8 cellular contexts compared by ENCODE assay signal in genomic region chr3:41199866-41200668, GRCh38. TPM values are rescaled to one million over a fixed set of nuclear protein-coding genes. Genes with fewer than 3 reads are reported as not detected.
DNase-seq lines count a peak whose midpoint lies in the region; ATAC-seq and TF ChIP-seq lines count a peak whose summit lies in the region.

No MANE protein-coding gene starts in this region.

- TF ChIP-seq POLR2A in esophagus muscularis mucosa (IDR thresholded peaks at IDR 0.05; ENCODE audit: low read depth) (no peak), thyroid gland (IDR thresholded peaks at IDR 0.05) (no peak)

- WGBS in esophagus muscularis mucosa: under 1% methylated on average over 18 of the region's 40 CpGs
- 0 to 2% methylated on average over 18 to 24 of the region's 40 CpGs for WGBS in thyroid gland, 2 donors

- H3K27me3 ChIP-seq in MG63 (no peaks in the 10 kb centered on the region), esophagus muscularis mucosa (no peaks in the 10 kb centered on the region), thyroid gland (no peaks in the 10 kb centered on the region)

- no peaks in the 10 kb centered on the region for H3K9me3 Mint-ChIP-seq in activated T-cell treated with anti-CD3 and anti-CD28 coated beads, Interleukin-2, amount 50 U/mL, for 24 hours

- H3K36me3 ChIP-seq in MG63 (no peaks in the 10 kb centered on the region), esophagus muscularis mucosa (no peaks in the 10 kb centered on the region), thyroid gland (no peaks in the 10 kb centered on the region)

- peak overlapping the region; percentile 99 for H3K27ac ChIP-seq in C4-2B
- H3K27ac ChIP-seq in esophagus muscularis mucosa (replicated peaks in 1 of 4): peak overlapping the region; percentile 98 to 99 (median 98)
- peak overlapping the region; percentile 99 for H3K27ac ChIP-seq in thyroid gland

- intact Hi-C loops in esophagus muscularis mucosa (cut with DNase I) (loop anchor here (5.0 to 10.0 kb wide), 3 partner anchors 228 to 885 kb away; no protein-coding TSS in a partner anchor), thyroid gland (cut with DNase I) (loop anchor here (10.0 kb wide), 1 partner anchor 615 kb away; no protein-coding TSS in a partner anchor)

- TF ChIP-seq CTCF in C4-2B (conservative IDR thresholded peaks at IDR 0.05): no peak
- TF ChIP-seq CTCF in esophagus muscularis mucosa (IDR thresholded peaks at IDR 0.05): peak in 1 of 3 experiments; percentile 8
- TF ChIP-seq CTCF in thyroid gland (IDR thresholded peaks at IDR 0.05): no peak

- DNase-seq in MG63 (peak; percentile 21), esophagus muscularis mucosa (ENCODE audit: extremely low spot score) (no peak), myocyte (ENCODE audit: low read depth) (peak; percentile 55), thyroid gland (peak; percentile 38 to 45), NCI-H446 (lab: John Stamatoyannopoulos, UW) (no peak)
- no peak for DNase-seq in activated T-cell treated with anti-CD3 and anti-CD28 coated beads, Interleukin-2, amount 50 U/mL, for 24 hours

- no peak for TF ChIP-seq EP300 in esophagus muscularis mucosa (IDR thresholded peaks at IDR 0.05)

- H3K4me1 ChIP-seq in esophagus muscularis mucosa (peaks cover 36 to 53% (median 46%) of the 10 kb centered on the region in 4 donors), thyroid gland (peaks cover 26 to 32% of the 10 kb centered on the region in 2 donors)

- H3K4me3 ChIP-seq in MG63: peak overlapping the region; percentile 81
- H3K4me3 ChIP-seq in esophagus muscularis mucosa: peak overlapping the region; percentile 91 to 98 (median 96)
- peak overlapping the region; percentile 93 to 97 (median 96) for H3K4me3 ChIP-seq in thyroid gland (replicated peaks in 1 of 3)

- peak overlapping the region; percentile 92 for H3K27ac Mint-ChIP-seq in activated T-cell treated with anti-CD3 and anti-CD28 coated beads, Interleukin-2, amount 50 U/mL, for 24 hours

- peaks cover 41% of the 10 kb centered on the region for H3K36me3 Mint-ChIP-seq in activated T-cell treated with anti-CD3 and anti-CD28 coated beads, Interleukin-2, amount 50 U/mL, for 24 hours (ENCODE audit: low read depth)

- H3K9me3 ChIP-seq in MG63 (no peaks in the 10 kb centered on the region), esophagus muscularis mucosa (no peaks in the 10 kb centered on the region), thyroid gland (no peaks in the 10 kb centered on the region)

- H3K4me1 Mint-ChIP-seq in activated T-cell treated with anti-CD3 and anti-CD28 coated beads, Interleukin-2, amount 50 U/mL, for 24 hours (ENCODE audit: low read depth): peaks cover 47% of the 10 kb centered on the region

- H3K4me3 Mint-ChIP-seq in activated T-cell treated with anti-CD3 and anti-CD28 coated beads, Interleukin-2, amount 50 U/mL, for 24 hours: peak overlapping the region; percentile 86

- H3K27me3 Mint-ChIP-seq in activated T-cell treated with anti-CD3 and anti-CD28 coated beads, Interleukin-2, amount 50 U/mL, for 24 hours: peaks cover 19% of the 10 kb centered on the region

- peak; percentile 13 for ATAC-seq in GM21528 (IDR thresholded peaks at IDR 0.05; ENCODE audit: low FRiP score, unreplicated experiment)

RNA-seq across cellular contexts. Expression of gene CTNNB1, which starts 0.8 kb away (rescaled TPM):
- total RNA-seq in MG63 (2014; rRNA removed; shearing (Covaris generic); ENCODE audit: low replicate concordance): 129 and 147 TPM in 2 replicates
- total RNA-seq in esophagus muscularis mucosa: 100 to 1,000 TPM; 340 to 406 (median 367) TPM
- total RNA-seq in myocyte: 430 and 490 TPM in 2 replicates
- 361 TPM for polyA plus RNA-seq in myocyte (2012)
- 100 to 1,000 TPM; 454 to 784 (median 579) TPM for total RNA-seq in thyroid gland

Comparison
In these comparisons a context has a peak if more than half of its experiments do, and no peak if none do; other contexts are left out.
1. DNase-seq: peak in MG63 (single experiment), myocyte (single experiment) and thyroid gland (2 of 2); none in activated T-cell treated with anti-CD3 and anti-CD28 coated beads, Interleukin-2, amount 50 U/mL, for 24 hours (single experiment), esophagus muscularis mucosa (single experiment) and NCI-H446 (0 of 2).
2. Peak in every context shown above with its lines, with median percentiles within 50 percentile points of each other: H3K27ac ChIP-seq and H3K4me3 ChIP-seq.